In genomic region chr14:101399737-101400517, GRCh38 we compare ENCODE assay signal across 30 cellular contexts.
"Had no signal": no experiment of that assay in that cellular context is flagged by ENCODE, and none has a peak within 500 bp of the region (broad histone marks: within the 10 kb centered on the region; RNA-seq: fewer than 3 reads in every experiment).

No MANE protein-coding gene starts in this region.

- H3K27ac Mint-ChIP-seq: activated naive CD8-positive, alpha-beta T cell; activated T-helper 2 cell treated with anti-CD3 and anti-CD28 coated beads, Interferon-gamma antibody, Interleukin-2, Interleukin-4, amounts not matched to agents 10 μg/mL and 5 μg/mL and 100 μg/mL, durations not matched to agents 14 hours and 24 hours and 36 hours; effector memory CD8-positive, alpha-beta T cell; immature natural killer cell; natural killer cell; stimulated activated naive CD8-positive, alpha-beta T cell treated with anti-CD3 and anti-CD28 coated beads, Interleukin-15, Interleukin-2, amounts not matched to agents 100 ng/mL and 50 ng/mL, for 24 hours had no signal

- H3K36me3 ChIP-seq: adrenal gland, ascending aorta, breast epithelium, colonic mucosa, left lung, ovary, thyroid gland had no signal

- ATAC-seq: activated T-cell treated with anti-CD3 and anti-CD28 coated beads, Interleukin-2, amount 50 U/mL, for 4 hours; effector memory CD8-positive, alpha-beta T cell; esophagus mucosa; natural killer cell had no signal

- H3K9me3 ChIP-seq: adrenal gland, ascending aorta, breast epithelium, colonic mucosa, left lung, ovary, thyroid gland had no signal

- H3K4me1 ChIP-seq: adrenal gland, ascending aorta, breast epithelium, colonic mucosa, thyroid gland had no signal

- DNase-seq: activated CD4-positive, alpha-beta T cell treated with anti-CD3 and anti-CD28 coated beads, Interleukin-2, amount 50 U/mL, for 4 hours; activated CD8-positive, alpha-beta memory T cell treated with anti-CD3 and anti-CD28 coated beads, Interleukin-2, amount 50 U/mL, for 48 hours; activated naive CD4-positive, alpha-beta T cell; activated T-cell treated with anti-CD3 and anti-CD28 coated beads, Interleukin-2, amount 50 U/mL, for 4 hours; adrenal gland; colonic mucosa; dorsolateral prefrontal cortex; effector memory CD8-positive, alpha-beta T cell; glutamatergic neuron; immature natural killer cell; left lung; natural killer cell; right cardiac atrium; stimulated activated CD4-positive, alpha-beta T cell treated with anti-CD3 and anti-CD28 coated beads, Interleukin-12 subunit alpha, Interleukin-12 subunit beta, amount 100 ng/mL, for 4 hours; stimulated activated CD4-positive, alpha-beta T cell treated with anti-CD3 and anti-CD28 coated beads, Interleukin-4, amount 100 ng/mL, for 4 hours; substantia nigra; thyroid gland had no signal

- H3K9me3 Mint-ChIP-seq: activated T-cell treated with anti-CD3 and anti-CD28 coated beads, Interleukin-2, amount 50 U/mL, for 4 hours; activated T-helper 2 cell treated with anti-CD3 and anti-CD28 coated beads, Interferon-gamma antibody, Interleukin-2, Interleukin-4, amounts not matched to agents 10 μg/mL and 5 μg/mL and 100 μg/mL, durations not matched to agents 14 hours and 24 hours and 36 hours; central memory CD8-positive, alpha-beta T cell; effector memory CD8-positive, alpha-beta T cell; immature natural killer cell; natural killer cell had no signal

- H3K27me3 ChIP-seq: ascending aorta, colonic mucosa, hepatocyte, ovary had no signal

- H3K4me3 ChIP-seq: adrenal gland, ascending aorta, breast epithelium, colonic mucosa, dorsolateral prefrontal cortex, hepatocyte, left lung, lung, ovary, thyroid gland had no signal

- H3K4me3 Mint-ChIP-seq: activated naive CD8-positive, alpha-beta T cell; activated T-cell treated with anti-CD3 and anti-CD28 coated beads, Interleukin-2, amount 50 U/mL, for 4 hours; central memory CD8-positive, alpha-beta T cell; effector memory CD8-positive, alpha-beta T cell; immature natural killer cell; natural killer cell; stimulated activated naive CD8-positive, alpha-beta T cell treated with anti-CD3 and anti-CD28 coated beads, Interleukin-15, Interleukin-2, amounts not matched to agents 100 ng/mL and 50 ng/mL, for 24 hours had no signal

- H3K79me2 ChIP-seq: hepatocyte had no signal

- H3K4me1 Mint-ChIP-seq: central memory CD8-positive, alpha-beta T cell had no signal

- FAIRE-seq: endothelial cell of umbilical vein, frontal cortex, TTC549 had no signal

- H3K27ac ChIP-seq: ascending aorta, breast epithelium, colonic mucosa, dorsolateral prefrontal cortex, left lung, thyroid gland had no signal

- H3K36me3 Mint-ChIP-seq: activated naive CD8-positive, alpha-beta T cell; immature natural killer cell; natural killer cell had no signal
